Comparison of ENCODE assay signal across 1 cellular context in the genomic region with DNA sequence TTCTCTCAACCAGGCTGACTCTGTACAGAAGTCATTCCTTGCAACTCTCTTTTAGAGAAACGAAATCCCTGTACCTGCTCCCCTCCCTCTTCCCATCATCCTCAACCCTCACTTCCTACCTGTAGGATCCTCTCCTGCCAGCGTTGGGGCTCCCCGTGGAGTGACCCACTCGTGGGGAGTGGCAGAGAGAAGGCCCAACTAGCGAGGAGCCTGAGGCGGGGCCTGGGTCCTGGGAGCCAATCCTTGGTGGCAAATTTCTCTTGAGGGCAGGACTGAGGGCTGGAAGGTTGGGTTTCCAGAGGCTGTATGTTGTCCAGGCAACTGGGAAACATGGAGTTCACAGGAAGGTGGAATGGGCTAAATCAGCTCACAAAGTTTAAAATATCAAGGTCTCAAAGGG.
TF ChIP-seq lines count a peak whose summit lies in the region.

No MANE protein-coding gene starts in this region.

TF ChIP-seq in endothelial cell of umbilical vein, 7 proteins besides CTCF, POLR2A, EP300 and RAD21:
- TF ChIP-seq EZH2 (IDR thresholded peaks at IDR 0.05; ENCODE audit: borderline replicate concordance, low read depth, low read length, severe bottlenecking) (no peak), FOS (IDR thresholded peaks at IDR 0.05; ENCODE audit: borderline replicate concordance, insufficient read depth, low read length) (no peak), MYC (IDR thresholded peaks at IDR 0.05; ENCODE audit: low read depth, low read length) (no peak), MAX (IDR thresholded peaks at IDR 0.05; ENCODE audit: insufficient read depth, insufficient read length) (no peak), POLR2AphosphoS5 (IDR thresholded peaks at IDR 0.05; ENCODE audit: insufficient read depth, low read depth, low read length) (no peak), GATA2 (IDR thresholded peaks at IDR 0.05; ENCODE audit: insufficient read depth, insufficient read length, low read depth, low read length) (no peak), JUN (IDR thresholded peaks at IDR 0.05; ENCODE audit: borderline replicate concordance, insufficient read depth, insufficient read length, low read depth) (no peak)
